21 cellular contexts compared by ENCODE assay signal in the genomic region with DNA sequence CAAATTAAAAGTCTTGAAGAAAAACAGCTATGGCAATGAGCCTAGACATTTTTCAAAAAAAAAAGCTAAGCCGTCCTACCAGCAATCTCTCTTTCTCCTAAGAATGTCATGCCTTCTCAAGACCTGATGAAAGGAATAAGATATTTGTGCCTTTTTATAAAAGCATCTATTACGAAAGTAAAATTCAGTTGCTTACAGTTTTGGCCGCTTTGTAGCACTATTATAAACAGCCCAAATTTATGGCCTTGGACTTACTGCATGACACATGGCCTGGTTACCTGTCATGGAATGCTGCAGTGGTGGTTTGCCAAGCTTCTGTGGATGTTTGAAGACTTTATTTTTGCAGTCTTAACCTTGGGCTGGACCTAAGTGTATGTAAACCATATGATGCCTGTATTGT. TPM values are rescaled to one million over a fixed set of nuclear protein-coding genes. Genes with fewer than 3 reads are reported as not detected.
DNase-seq lines count a peak whose midpoint lies in the region; ATAC-seq and TF ChIP-seq lines count a peak whose summit lies in the region.
"Had no signal": no experiment of that assay in that cellular context is flagged by ENCODE, and none has a peak within 500 bp of the region (broad histone marks: within the 10 kb centered on the region; RNA-seq: fewer than 3 reads in every experiment).

No MANE protein-coding gene starts in this region.

- intact Hi-C loops in transverse colon (cut with DNase I; ENCODE audit: low total_unique reads), result no loop called here

- no peaks in the 10 kb centered on the region for H3K9me3 ChIP-seq in mesenchymal stem cell (ENCODE audit: control insufficient read depth, low read length)
- H3K9me3 ChIP-seq in transverse colon, result no peaks in the 10 kb centered on the region

- H3K27me3 Mint-ChIP-seq in GM23338 (ENCODE audit: insufficient read depth, low read depth, poor library complexity), result no peaks in the 10 kb centered on the region
- H3K27me3 Mint-ChIP-seq: B cell, IgD-negative memory B cell had no signal

- DNase-seq in GM23338 (ENCODE audit: low spot score), result no peak
- DNase-seq in astrocyte of the hippocampus (ENCODE audit: low read depth, low spot score), result peak; percentile 29
- peak; percentile 44 for DNase-seq in mesenchymal stem cell
- DNase-seq in transverse colon, result no peak
- DNase-seq in NK-92 treated with Interleukin-12 subunit alpha and Interleukin-12 subunit beta, amount 100 ng/mL, for 24 hours (lab: John Stamatoyannopoulos, UW), result no peak
- DNase-seq in activated gamma-delta T cell treated with Interleukin-2 at 50 U/mL for 16 hours, result no peak
- DNase-seq in nucleus accumbens (lab: John Stamatoyannopoulos, UW), result no peak
- DNase-seq: EL, H9, HFFc6, Karpas-422, NCI-H1417, NCI-H1694 treated with DMSO at 0.1 percent for 48 hours, NCI-H2081 treated with DMSO at 0.1 percent for 48 hours, NCI-H446, NCI-H526, Right ventricle myocardium superior had no signal

- no peaks in the 10 kb centered on the region for H4K20me1 ChIP-seq in GM23338 (replicated peaks; ENCODE audit: insufficient read depth)

- no peak overlapping the region for H3K9ac ChIP-seq in mesenchymal stem cell (ENCODE audit: low read length)

- no peak for ATAC-seq in GM23338
- ATAC-seq: GM12878 had no signal

- peaks cover 1% of the 10 kb centered on the region for H3K79me1 ChIP-seq in mesenchymal stem cell (replicated peaks; ENCODE audit: low read length, poor library complexity, severe bottlenecking)

- H3K4me2 ChIP-seq in GM23338, result no peak overlapping the region
- H3K4me2 ChIP-seq in mesenchymal stem cell (ENCODE audit: low read length, poor library complexity, severe bottlenecking), result no peak overlapping the region

- peak overlapping the region; percentile 57; the same call in 1 of the 2 replicates for H3K27ac ChIP-seq in GM23338 (ENCODE audit: low read depth)
- H3K27ac ChIP-seq in mesenchymal stem cell (ENCODE audit: low read length, poor library complexity, severe bottlenecking), result no peak overlapping the region
- peak overlapping the region; percentile 38 to 72 (median 46) for H3K27ac ChIP-seq in transverse colon

- H3K9me3 Mint-ChIP-seq in GM23338, result no peaks in the 10 kb centered on the region
- H3K9me3 Mint-ChIP-seq: CD14-positive monocyte, H9, HFFc6, IgD-negative memory B cell had no signal

- H3K4me3 ChIP-seq in GM23338, result no peak overlapping the region
- H3K4me3 ChIP-seq in mesenchymal stem cell (ENCODE audit: insufficient read depth in 1 of 2, low read depth in 1 of 2, low read length in 2 of 2), result no peak overlapping the region
- no peak overlapping the region for H3K4me3 ChIP-seq in transverse colon
- H3K4me3 ChIP-seq: GM12878 had no signal

- H3K4me1 ChIP-seq in GM23338 (ENCODE audit: insufficient read depth) (peaks cover 3% of the 10 kb centered on the region), mesenchymal stem cell (ENCODE audit: control insufficient read depth, insufficient read depth, low read depth, low read length) (no peaks in the 10 kb centered on the region), transverse colon (peaks cover 0 to 8% (median 0%) of the 10 kb centered on the region in 4 donors)

- no peak overlapping the region for H3K4me3 Mint-ChIP-seq in GM23338
- H3K4me3 Mint-ChIP-seq: B cell, CD14-positive monocyte, H9, HFFc6, IgD-negative memory B cell had no signal

- H3K36me3 ChIP-seq in GM23338 (ENCODE audit: insufficient read depth) (no peaks in the 10 kb centered on the region), mesenchymal stem cell (ENCODE audit: control insufficient read depth in 1 of 2, insufficient read depth in 2 of 2, low read depth in 1 of 2, low read length in 2 of 2) (peaks cover 8 to 62% of the 10 kb centered on the region in 2 experiments), transverse colon (no peaks in the 10 kb centered on the region)

- H3K18ac ChIP-seq in mesenchymal stem cell (ENCODE audit: low read depth in 1 of 2, low read length in 2 of 2), result no peak overlapping the region

- no peaks in the 10 kb centered on the region for H3K9me2 ChIP-seq in GM23338 (ENCODE audit: insufficient read depth)

- peaks cover 7% of the 10 kb centered on the region for H3K4me1 Mint-ChIP-seq in GM23338
- H3K4me1 Mint-ChIP-seq: B cell, CD14-positive monocyte, IgD-negative memory B cell had no signal

- no peaks in the 10 kb centered on the region for H3K36me3 Mint-ChIP-seq in GM23338 (ENCODE audit: low read depth)

- H4K8ac ChIP-seq in mesenchymal stem cell (ENCODE audit: low read length), result no peak overlapping the region

- no peak overlapping the region for H3K14ac ChIP-seq in mesenchymal stem cell (ENCODE audit: low read length in 2 of 2)

- TF ChIP-seq CTCF in GM23338 (conservative IDR thresholded peaks at IDR 0.05; ENCODE audit: low read depth in 2 of 2), result no peak
- no peak for TF ChIP-seq CTCF in transverse colon (IDR thresholded peaks at IDR 0.05)

- no peak for TF ChIP-seq EP300 in transverse colon (IDR thresholded peaks at IDR 0.05; ENCODE audit: low read depth)

- in situ Hi-C loops in transverse colon (cut with MboI; ENCODE audit: low pct_ligation_motif_present in 1 of 4, low pct_unique_long_range_greater_than_20kb in 1 of 4, low sequenced_read_pairs in 3 of 4), result no loop called here

- no peaks in the 10 kb centered on the region for H3F3A ChIP-seq in GM23338 (replicated peaks; ENCODE audit: low read depth)

- 76% methylated on average over 2 of the region's 3 CpGs for WGBS in mesenchymal stem cell
- WGBS in transverse colon (ENCODE audit: low coverage in 1 of 2), 2 donors, result 59 to 64% methylated on average over 3 of the region's 3 CpGs

- no peak overlapping the region for H2AK5ac ChIP-seq in mesenchymal stem cell (ENCODE audit: low read length, severe bottlenecking)

- H2AFZ ChIP-seq in GM23338 (no peak overlapping the region), mesenchymal stem cell (ENCODE audit: low read depth, low read length) (no peak overlapping the region)

- no peaks in the 10 kb centered on the region for H3K79me2 ChIP-seq in GM23338 (replicated peaks; ENCODE audit: insufficient read depth)

- no peak overlapping the region for H3K23ac ChIP-seq in mesenchymal stem cell (ENCODE audit: low read length in 2 of 2)

- no peak overlapping the region for H2BK120ac ChIP-seq in mesenchymal stem cell (ENCODE audit: low read depth, low read length)

- no peak overlapping the region for H2BK12ac ChIP-seq in mesenchymal stem cell (ENCODE audit: low read length in 2 of 2)

- H3K27ac Mint-ChIP-seq in GM23338, result no peak overlapping the region
- H3K27ac Mint-ChIP-seq: B cell, CD14-positive monocyte, HFFc6, IgD-negative memory B cell had no signal

- no peaks in the 10 kb centered on the region for H3K27me3 ChIP-seq in GM23338 (ENCODE audit: insufficient read depth)
- no peaks in the 10 kb centered on the region for H3K27me3 ChIP-seq in mesenchymal stem cell (ENCODE audit: control insufficient read depth in 1 of 2, insufficient read depth in 1 of 2, low read length in 2 of 2)
- H3K27me3 ChIP-seq in transverse colon, result no peaks in the 10 kb centered on the region

- TF ChIP-seq POLR2A in transverse colon (IDR thresholded peaks at IDR 0.05), result no peak

- H4K91ac ChIP-seq in mesenchymal stem cell (ENCODE audit: low read length), result no peak overlapping the region

- no peak overlapping the region for H2BK15ac ChIP-seq in mesenchymal stem cell (ENCODE audit: low read depth, poor library complexity, severe bottlenecking)

- H3K4ac ChIP-seq in mesenchymal stem cell (ENCODE audit: low read depth in 1 of 2, low read length in 2 of 2), result no peak overlapping the region

- no peak overlapping the region for H2BK5ac ChIP-seq in mesenchymal stem cell (ENCODE audit: low read depth, low read length, poor library complexity, severe bottlenecking)

TF ChIP-seq in GM23338, 12 proteins besides CTCF, POLR2A, EP300 and RAD21 (continues in another document):
- TF ChIP-seq CREB1 (CRISPR knock-in tag; IDR thresholded peaks at IDR 0.05; ENCODE audit: low read depth), result no peak
- TF ChIP-seq STAT1 (IDR thresholded peaks at IDR 0.05; ENCODE audit: unreplicated experiment), result no peak
- TF ChIP-seq, protein P1, sequence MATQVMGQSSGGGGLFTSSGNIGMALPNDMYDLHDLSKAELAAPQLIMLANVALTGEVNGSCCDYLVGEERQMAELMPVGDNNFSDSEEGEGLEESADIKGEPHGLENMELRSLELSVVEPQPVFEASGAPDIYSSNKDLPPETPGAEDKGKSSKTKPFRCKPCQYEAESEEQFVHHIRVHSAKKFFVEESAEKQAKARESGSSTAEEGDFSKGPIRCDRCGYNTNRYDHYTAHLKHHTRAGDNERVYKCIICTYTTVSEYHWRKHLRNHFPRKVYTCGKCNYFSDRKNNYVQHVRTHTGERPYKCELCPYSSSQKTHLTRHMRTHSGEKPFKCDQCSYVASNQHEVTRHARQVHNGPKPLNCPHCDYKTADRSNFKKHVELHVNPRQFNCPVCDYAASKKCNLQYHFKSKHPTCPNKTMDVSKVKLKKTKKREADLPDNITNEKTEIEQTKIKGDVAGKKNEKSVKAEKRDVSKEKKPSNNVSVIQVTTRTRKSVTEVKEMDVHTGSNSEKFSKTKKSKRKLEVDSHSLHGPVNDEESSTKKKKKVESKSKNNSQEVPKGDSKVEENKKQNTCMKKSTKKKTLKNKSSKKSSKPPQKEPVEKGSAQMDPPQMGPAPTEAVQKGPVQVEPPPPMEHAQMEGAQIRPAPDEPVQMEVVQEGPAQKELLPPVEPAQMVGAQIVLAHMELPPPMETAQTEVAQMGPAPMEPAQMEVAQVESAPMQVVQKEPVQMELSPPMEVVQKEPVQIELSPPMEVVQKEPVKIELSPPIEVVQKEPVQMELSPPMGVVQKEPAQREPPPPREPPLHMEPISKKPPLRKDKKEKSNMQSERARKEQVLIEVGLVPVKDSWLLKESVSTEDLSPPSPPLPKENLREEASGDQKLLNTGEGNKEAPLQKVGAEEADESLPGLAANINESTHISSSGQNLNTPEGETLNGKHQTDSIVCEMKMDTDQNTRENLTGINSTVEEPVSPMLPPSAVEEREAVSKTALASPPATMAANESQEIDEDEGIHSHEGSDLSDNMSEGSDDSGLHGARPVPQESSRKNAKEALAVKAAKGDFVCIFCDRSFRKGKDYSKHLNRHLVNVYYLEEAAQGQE (IDR thresholded peaks at IDR 0.05; ENCODE audit: unreplicated experiment), result no peak

RNA-seq across cellular contexts. Expression of a gene that starts 22.2 kb away (rescaled TPM):
- 22.9 and 24.7 TPM in 2 replicates for total RNA-seq in GM23338 (2014; rRNA removed; shearing (Covaris generic))
- 17.4 and 18.8 TPM in 2 replicates for polyA plus RNA-seq in GM23338 (2016; fragmentation: Nextera tagmentation; extraction: Ambion mirVana)
- polyA plus RNA-seq in mesenchymal stem cell (2013, experiment 1 of 2), result 27.2 TPM
- 28.8 TPM for polyA plus RNA-seq in mesenchymal stem cell (2013, experiment 2 of 2)
- 10 to 100 TPM; 11.6 to 44.8 (median 28.0) TPM for total RNA-seq in transverse colon

RNA-seq across cellular contexts. Expression of a gene that starts 57.4 kb away (rescaled TPM):
- 6.0 and 6.8 TPM in 2 replicates for total RNA-seq in GM23338 (2014; rRNA removed; shearing (Covaris generic))
- polyA plus RNA-seq in GM23338 (2016; fragmentation: Nextera tagmentation; extraction: Ambion mirVana), result 3.1 and 3.3 TPM in 2 replicates
- polyA plus RNA-seq in mesenchymal stem cell (2013, experiment 1 of 2), result 16.4 TPM
- 16.1 TPM for polyA plus RNA-seq in mesenchymal stem cell (2013, experiment 2 of 2)
- 10 to 100 TPM in 3 of 4 donors, 1 to 10 TPM in 1; 4.2 to 25.9 (median 20.7) TPM for total RNA-seq in transverse colon

Comparison
In these comparisons a context has a peak if more than half of its experiments do, and no peak if none do; other contexts are left out.
1. DNase-seq: peak in astrocyte of the hippocampus (single experiment) and mesenchymal stem cell (single experiment); none in GM23338 (single experiment), transverse colon (single experiment), NK-92 treated with Interleukin-12 subunit alpha and Interleukin-12 subunit beta, amount 100 ng/mL, for 24 hours (single experiment), activated gamma-delta T cell treated with Interleukin-2 at 50 U/mL for 16 hours (single experiment) and nucleus accumbens (0 of 56).